18 cellular contexts compared by ENCODE assay signal in the genomic region with DNA sequence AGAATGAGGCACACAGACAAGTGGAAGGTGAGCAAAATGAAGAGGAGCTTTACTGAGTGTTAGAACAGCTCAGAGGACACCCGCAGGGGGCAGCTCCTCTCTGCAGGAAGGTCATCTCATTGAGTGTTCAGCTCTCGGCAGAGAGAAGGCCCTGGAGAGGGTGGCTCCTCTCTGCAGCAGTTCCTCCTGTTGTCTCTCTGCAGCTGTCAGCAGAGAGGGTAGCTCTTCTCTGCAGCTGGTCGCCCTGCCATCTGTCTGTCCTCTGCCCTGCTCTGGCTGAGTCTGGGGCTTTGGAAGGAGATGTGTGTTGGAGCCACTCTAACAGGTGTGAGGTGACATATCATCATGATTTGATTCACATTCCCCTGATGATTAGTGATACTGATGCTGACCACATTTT. TPM values are rescaled to one million over a fixed set of nuclear protein-coding genes. Genes with fewer than 3 reads are reported as not detected.
DNase-seq lines count a peak whose midpoint lies in the region; ATAC-seq and TF ChIP-seq lines count a peak whose summit lies in the region.
"Had no signal": no experiment of that assay in that cellular context is flagged by ENCODE, and none has a peak within 500 bp of the region (broad histone marks: within the 10 kb centered on the region; RNA-seq: fewer than 3 reads in every experiment).

No MANE protein-coding gene starts in this region.

- no peaks in the 10 kb centered on the region for H3K27me3 Mint-ChIP-seq in glutamatergic neuron (ENCODE audit: unreplicated experiment)
- peaks cover 0 to 14% (median 8%) of the 10 kb centered on the region in 5 donors for H3K27me3 Mint-ChIP-seq in naive thymus-derived CD4-positive, alpha-beta T cell

- H3K36me3 ChIP-seq in BLaER1 treated with 17β-estradiol and CSF1 and Interleukin-3, amounts not matched to agents 10 nM and 100 nM: no peaks in the 10 kb centered on the region
- H3K36me3 ChIP-seq in SJCRH30: no peaks in the 10 kb centered on the region
- H3K36me3 ChIP-seq in naive thymus-derived CD4-positive, alpha-beta T cell (ENCODE audit: control insufficient read depth in 2 of 3, insufficient read depth in 3 of 3, low read length in 3 of 3): no peaks in the 10 kb centered on the region
- H3K36me3 ChIP-seq: BE2C had no signal

- H3K4me3 Mint-ChIP-seq in glutamatergic neuron (ENCODE audit: unreplicated experiment): peak overlapping the region; percentile 38
- no peak overlapping the region for H3K4me3 Mint-ChIP-seq in naive thymus-derived CD4-positive, alpha-beta T cell
- H3K4me3 Mint-ChIP-seq: CD8-positive, alpha-beta T cell had no signal

- peaks cover 5% of the 10 kb centered on the region for H3K9me3 Mint-ChIP-seq in glutamatergic neuron (ENCODE audit: unreplicated experiment)
- peaks cover 0 to 13% (median 3%) of the 10 kb centered on the region in 11 donors for H3K9me3 Mint-ChIP-seq in naive thymus-derived CD4-positive, alpha-beta T cell

- H3K36me3 Mint-ChIP-seq in glutamatergic neuron (ENCODE audit: unreplicated experiment): peaks cover 17% of the 10 kb centered on the region
- H3K36me3 Mint-ChIP-seq in naive thymus-derived CD4-positive, alpha-beta T cell: peaks cover 0 to 2% (median 0%) of the 10 kb centered on the region in 5 donors
- H3K36me3 Mint-ChIP-seq: CD8-positive, alpha-beta T cell had no signal

- H3K4me1 ChIP-seq in BLaER1 treated with 17β-estradiol and CSF1 and Interleukin-3, amounts not matched to agents 10 nM and 100 nM: peaks cover 11 to 40% (median 27%) of the 10 kb centered on the region in 10 experiments
- H3K4me1 ChIP-seq in SJCRH30: no peaks in the 10 kb centered on the region
- no peaks in the 10 kb centered on the region for H3K4me1 ChIP-seq in naive thymus-derived CD4-positive, alpha-beta T cell (ENCODE audit: control insufficient read depth in 2 of 2, insufficient read depth in 2 of 2, low read length in 2 of 2)
- H3K4me1 ChIP-seq: BE2C had no signal

- TF ChIP-seq POLR2A in lower leg skin (IDR thresholded peaks at IDR 0.05): no peak

- peaks cover 11% of the 10 kb centered on the region for H3K4me1 Mint-ChIP-seq in glutamatergic neuron (ENCODE audit: low read depth, unreplicated experiment)
- H3K4me1 Mint-ChIP-seq in naive thymus-derived CD4-positive, alpha-beta T cell: peaks cover 0 to 12% (median 6%) of the 10 kb centered on the region in 7 donors

- CTCF ChIA-PET in naive thymus-derived CD4-positive, alpha-beta T cell (lab: Charles Lee): no interaction called here

- peaks cover 5 to 16% (median 9%) of the 10 kb centered on the region in 11 experiments for H3K27me3 ChIP-seq in BLaER1 treated with 17β-estradiol and CSF1 and Interleukin-3, amounts not matched to agents 10 nM and 100 nM
- H3K27me3 ChIP-seq in SJCRH30: 0 out of 2 replicates have a peak, but pooled peaks cover 6% of the 10 kb centered on the region
- H3K27me3 ChIP-seq in naive thymus-derived CD4-positive, alpha-beta T cell (ENCODE audit: control insufficient read depth in 2 of 2, insufficient read depth in 2 of 2, low read length in 2 of 2): no peaks in the 10 kb centered on the region

- no peak overlapping the region for H3K27ac ChIP-seq in BLaER1 treated with 17β-estradiol and CSF1 and Interleukin-3, amounts not matched to agents 10 nM and 100 nM
- no peak overlapping the region for H3K27ac ChIP-seq in SJCRH30
- no peak overlapping the region for H3K27ac ChIP-seq in naive thymus-derived CD4-positive, alpha-beta T cell (ENCODE audit: low read depth, low read length)
- H3K27ac ChIP-seq: GM23248, HL-60 had no signal

- H3K27ac Mint-ChIP-seq in glutamatergic neuron (ENCODE audit: unreplicated experiment): peak overlapping the region; percentile 52
- H3K27ac Mint-ChIP-seq in naive thymus-derived CD4-positive, alpha-beta T cell: no peak overlapping the region
- H3K27ac Mint-ChIP-seq: CD8-positive, alpha-beta T cell had no signal

- no peak for TF ChIP-seq CTCF in glutamatergic neuron (IDR thresholded peaks at IDR 0.05; ENCODE audit: partially characterized antibody, unreplicated experiment)
- no peak for TF ChIP-seq CTCF in lower leg skin (IDR thresholded peaks at IDR 0.05)

- H4K20me1 ChIP-seq in BLaER1 treated with 17β-estradiol and CSF1 and Interleukin-3, amounts not matched to agents 10 nM and 100 nM: no peaks in the 10 kb centered on the region; a peak in 1 of 22 replicates

- H3K9me3 ChIP-seq in BLaER1 treated with 17β-estradiol and CSF1 and Interleukin-3, amounts not matched to agents 10 nM and 100 nM (replicated peaks in 1 of 11): peaks cover 9 to 19% (median 12%) of the 10 kb centered on the region in 11 experiments
- 0 out of 2 replicates have a peak, but pooled peaks cover 5% of the 10 kb centered on the region for H3K9me3 ChIP-seq in SJCRH30 (replicated peaks)
- H3K9me3 ChIP-seq in naive thymus-derived CD4-positive, alpha-beta T cell (ENCODE audit: control insufficient read depth in 2 of 3, low read length in 3 of 3): peaks cover 0 to 4% (median 0%) of the 10 kb centered on the region in 3 experiments
- H3K9me3 ChIP-seq: BE2C had no signal

- POLR2A ChIA-PET in naive thymus-derived CD4-positive, alpha-beta T cell (lab: Charles Lee): no interaction called here

- H3K9ac ChIP-seq in BLaER1 treated with 17β-estradiol and CSF1 and Interleukin-3, amounts not matched to agents 10 nM and 100 nM: no peak overlapping the region
- H3K9ac ChIP-seq: GM23248 had no signal

- DNase-seq in COLO668 (lab: John Stamatoyannopoulos, UW; ENCODE audit: unreplicated experiment) (peak; percentile 13), SJCRH30 (peak; percentile 54 to 66), glutamatergic neuron (no peak), lower leg skin (ENCODE audit: low spot score in 2 of 2) (no peak), MV-4-11 (lab: John Stamatoyannopoulos, UW) (no peak), T-helper 1 cell (no peak)
- no peak for DNase-seq in naive thymus-derived CD4-positive, alpha-beta T cell
- DNase-seq: ACHN; BE2C; CD8-positive, alpha-beta T cell; COR-L47; DMS 273 treated with DMSO at 0.1 percent for 48 hours; DMS53; GM23248; HCEC 1CT had no signal

- H3K4me2 ChIP-seq in BLaER1 treated with 17β-estradiol and CSF1 and Interleukin-3, amounts not matched to agents 10 nM and 100 nM: peak overlapping the region in 6 of 11 experiments; percentile 9 to 28 (median 12); a peak in 6 of 22 replicates

- no peak overlapping the region for H3K4me3 ChIP-seq in BLaER1 treated with 17β-estradiol and CSF1 and Interleukin-3, amounts not matched to agents 10 nM and 100 nM
- H3K4me3 ChIP-seq in SJCRH30: no peak overlapping the region
- H3K4me3 ChIP-seq in naive thymus-derived CD4-positive, alpha-beta T cell (ENCODE audit: low read length): no peak overlapping the region
- no peak overlapping the region for H3K4me3 ChIP-seq in lower leg skin (ENCODE audit: low read depth, poor library complexity, severe bottlenecking)
- H3K4me3 ChIP-seq: GM23248 had no signal

- intact Hi-C loops in naive thymus-derived CD4-positive, alpha-beta T cell (cut with micrococcal nuclease): no loop called here
- intact Hi-C loops in lower leg skin (cut with DNase I; ENCODE audit: low total_unique reads): no loop called here

- WGBS in lower leg skin, 2 donors: 93 to 95% methylated on average over 3 of the region's 3 CpGs

- no peak for ATAC-seq in naive thymus-derived CD4-positive, alpha-beta T cell
- ATAC-seq: CD8-positive, alpha-beta T cell had no signal

RNA-seq across cellular contexts. Expression of a gene that starts 6.8 kb away (rescaled TPM):
- total RNA-seq in SJCRH30 (2014; rRNA removed; shearing (Covaris generic)): 0.41 TPM in 1 of 2 replicates, not detected in the other
- total RNA-seq in glutamatergic neuron (ENCODE audit: unreplicated experiment) (7.7 TPM), lower leg skin (10 to 100 TPM in 2 of 4 donors, 1 to 10 TPM in 2; 1.4 to 15.3 (median 6.3) TPM)
- total RNA-seq in naive thymus-derived CD4-positive, alpha-beta T cell: 1 to 10 TPM in 4 of 5 experiments, not detected in 1; 2.5 to 4.9 (median 3.6) TPM
- polyA plus RNA-seq in naive thymus-derived CD4-positive, alpha-beta T cell: under 1 TPM in 1 of 2 donors, not detected in 1; 0.26 TPM
- total RNA-seq: GM23248, HT1080 had no signal
- polyA plus RNA-seq: GM23248 had no signal

Comparison
In these comparisons a context has a peak if more than half of its experiments do, and no peak if none do; other contexts are left out.
1. DNase-seq: peak in COLO668 (single experiment) and SJCRH30 (2 of 2); none in glutamatergic neuron (single experiment), naive thymus-derived CD4-positive, alpha-beta T cell (0 of 9), lower leg skin (0 of 2), MV-4-11 (single experiment) and T-helper 1 cell (0 of 5).